Comparison of ENCODE assay signal across 14 cellular contexts in the genomic region with DNA sequence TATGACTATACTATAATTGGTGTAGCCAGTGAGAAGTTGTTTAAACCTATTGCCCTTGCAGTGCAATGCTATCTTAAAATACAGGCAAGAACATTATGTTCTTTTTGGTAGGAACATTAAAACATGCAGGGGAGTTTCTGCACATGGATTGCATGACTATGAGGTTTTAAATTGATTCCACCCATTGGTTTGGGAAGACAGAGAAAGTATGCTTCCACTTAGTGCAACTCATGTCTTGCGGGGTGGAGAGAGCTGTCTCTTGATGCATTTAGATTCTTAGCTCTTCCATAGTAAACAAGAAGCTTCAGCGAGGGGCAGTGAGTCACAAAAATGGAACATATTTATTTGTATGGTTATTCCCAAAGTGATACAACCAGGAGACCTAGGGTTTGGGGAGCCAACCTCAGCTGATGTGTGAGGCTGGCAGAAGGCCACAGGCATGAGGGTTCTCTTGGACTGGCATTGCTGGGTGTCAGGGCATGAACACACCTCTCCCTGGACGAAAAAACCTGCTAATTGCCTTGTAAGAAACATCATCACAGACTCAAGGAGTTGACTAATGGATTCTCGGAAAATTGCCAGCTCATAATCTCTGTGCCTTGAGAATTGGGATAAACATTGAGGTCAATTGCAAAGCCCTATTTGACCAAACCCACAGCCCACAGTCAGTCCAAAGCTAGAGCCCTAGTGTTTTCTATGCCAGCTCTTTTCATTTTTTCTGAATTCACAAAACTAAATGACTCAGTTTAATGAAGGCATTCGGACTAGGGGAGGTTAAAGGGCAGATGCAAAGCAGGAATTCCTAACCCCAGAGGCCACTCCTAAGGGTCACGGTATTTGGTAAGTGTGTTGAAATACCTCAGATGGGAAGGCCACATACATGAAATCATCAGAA. TPM values are rescaled to one million over a fixed set of nuclear protein-coding genes. Genes with fewer than 3 reads are reported as not detected.
DNase-seq lines count a peak whose midpoint lies in the region; ATAC-seq and TF ChIP-seq lines count a peak whose summit lies in the region.
"Had no signal": no experiment of that assay in that cellular context is flagged by ENCODE, and none has a peak within 500 bp of the region (broad histone marks: within the 10 kb centered on the region; RNA-seq: fewer than 3 reads in every experiment).

No MANE protein-coding gene starts in this region.

- H3K36me3 ChIP-seq in esophagus squamous epithelium: no peaks in the 10 kb centered on the region
- H3K36me3 ChIP-seq in smooth muscle cell (ENCODE audit: low read depth): no peaks in the 10 kb centered on the region
- H3K36me3 ChIP-seq: ascending aorta, upper lobe of left lung had no signal

- peaks cover 4% of the 10 kb centered on the region for H3F3A ChIP-seq in smooth muscle cell (ENCODE audit: low read depth)

- peak overlapping the region; percentile 45 for H3K4me2 ChIP-seq in smooth muscle cell

- H3K27me3 ChIP-seq in esophagus squamous epithelium (no peaks in the 10 kb centered on the region), smooth muscle cell (ENCODE audit: low read depth) (no peaks in the 10 kb centered on the region)
- H3K27me3 ChIP-seq: ascending aorta, upper lobe of left lung had no signal

- no peaks in the 10 kb centered on the region for H3K79me2 ChIP-seq in smooth muscle cell (ENCODE audit: low read depth)

- H3K4me3 ChIP-seq in esophagus squamous epithelium (no peak overlapping the region), smooth muscle cell (no peak overlapping the region)
- H3K4me3 ChIP-seq: ascending aorta, upper lobe of left lung had no signal

- no peaks in the 10 kb centered on the region for H4K20me1 ChIP-seq in smooth muscle cell (ENCODE audit: low read depth)

- H3K9me3 ChIP-seq in esophagus squamous epithelium (no peaks in the 10 kb centered on the region), smooth muscle cell (replicated peaks; ENCODE audit: low read depth) (no peaks in the 10 kb centered on the region)
- H3K9me3 ChIP-seq: ascending aorta, upper lobe of left lung had no signal

- peak overlapping the region; percentile 27 to 78 (median 60) for H3K27ac ChIP-seq in esophagus squamous epithelium
- peak overlapping the region; percentile 83 for H3K27ac ChIP-seq in smooth muscle cell (ENCODE audit: low read depth)
- H3K27ac ChIP-seq: ascending aorta had no signal

- no peak overlapping the region for H3K9ac ChIP-seq in smooth muscle cell (ENCODE audit: low read depth)

- WGBS in esophagus squamous epithelium, 2 donors: 42 to 51% methylated on average over 6 of the region's 6 CpGs
- WGBS in smooth muscle cell (ENCODE audit: low lambda C conversion rate): 43% methylated on average over 6 of the region's 6 CpGs

- ATAC-seq in HG02798 (IDR thresholded peaks at IDR 0.05; ENCODE audit: poor library complexity, unreplicated experiment): no peak

- intact Hi-C loops in esophagus squamous epithelium (cut with DNase I): no loop called here

- no peak overlapping the region for H2AFZ ChIP-seq in smooth muscle cell (ENCODE audit: low read depth)

- peaks cover 9 to 29% (median 21%) of the 10 kb centered on the region in 3 donors for H3K4me1 ChIP-seq in esophagus squamous epithelium
- H3K4me1 ChIP-seq in smooth muscle cell (ENCODE audit: low read depth): no peaks in the 10 kb centered on the region
- H3K4me1 ChIP-seq: ascending aorta had no signal

- DNase-seq in activated CD4-positive, alpha-beta T cell treated with anti-CD3 and anti-CD28 coated beads for 48 hours: peak; percentile 28
- DNase-seq in activated CD4-positive, alpha-beta T cell treated with anti-CD3 and anti-CD28 coated beads, Interleukin-2, amount 50 U/mL, for 4 hours: no peak
- DNase-seq in T1000 (lab: John Stamatoyannopoulos, UW) (peak; percentile 63), esophagus squamous epithelium (lab: John Stamatoyannopoulos, UW) (no peak), smooth muscle cell (lab: John Stamatoyannopoulos, UW; ENCODE audit: unreplicated experiment) (no peak), DMS53 treated with DMSO at 0.1 percent for 48 hours (lab: John Stamatoyannopoulos, UW; ENCODE audit: unreplicated experiment) (no peak), NCI-H748 (lab: John Stamatoyannopoulos, UW; ENCODE audit: unreplicated experiment) (no peak)
- DNase-seq: 8988T; hippocampal formation; naive B cell; stimulated activated CD4-positive, alpha-beta T cell treated with anti-CD3 and anti-CD28 coated beads, Interleukin-2, amount 100 ng/mL, for 48 hours; upper lobe of left lung had no signal

- no peak for TF ChIP-seq POLR2A in esophagus squamous epithelium (IDR thresholded peaks at IDR 0.05)

- TF ChIP-seq CTCF in esophagus squamous epithelium (IDR thresholded peaks at IDR 0.05) (no peak), smooth muscle cell (IDR thresholded peaks at IDR 0.05; ENCODE audit: borderline replicate concordance, insufficient read depth, poor library complexity, severe bottlenecking) (no peak)

RNA-seq across cellular contexts. Expression of gene RASL11B, which starts 39.3 kb away (rescaled TPM):
- total RNA-seq in esophagus squamous epithelium (under 1 TPM; 0.15 to 0.97 (median 0.83) TPM), smooth muscle cell (42.9 and 47.0 TPM in 2 replicates)
- 44.3 and 59.6 TPM in 2 replicates for polyA plus RNA-seq in smooth muscle cell
- total RNA-seq: ascending aorta had no signal

Comparison
In these comparisons a context has a peak if more than half of its experiments do, and no peak if none do; other contexts are left out.
1. DNase-seq: peak in activated CD4-positive, alpha-beta T cell treated with anti-CD3 and anti-CD28 coated beads for 48 hours (single experiment) and T1000 (single experiment); none in activated CD4-positive, alpha-beta T cell treated with anti-CD3 and anti-CD28 coated beads, Interleukin-2, amount 50 U/mL, for 4 hours (0 of 2), esophagus squamous epithelium (single experiment), smooth muscle cell (single experiment), DMS53 treated with DMSO at 0.1 percent for 48 hours (single experiment) and NCI-H748 (single experiment).
2. RNA of gene RASL11B, which starts 39.3 kb away (total RNA-seq): 42.9 to 47.0 TPM in smooth muscle cell; 0.15 to 0.97 TPM in esophagus squamous epithelium; every median in the first group is over 10 times any median in the second.